Comparison of ENCODE assay signal across 21 cellular contexts in the genomic region with DNA sequence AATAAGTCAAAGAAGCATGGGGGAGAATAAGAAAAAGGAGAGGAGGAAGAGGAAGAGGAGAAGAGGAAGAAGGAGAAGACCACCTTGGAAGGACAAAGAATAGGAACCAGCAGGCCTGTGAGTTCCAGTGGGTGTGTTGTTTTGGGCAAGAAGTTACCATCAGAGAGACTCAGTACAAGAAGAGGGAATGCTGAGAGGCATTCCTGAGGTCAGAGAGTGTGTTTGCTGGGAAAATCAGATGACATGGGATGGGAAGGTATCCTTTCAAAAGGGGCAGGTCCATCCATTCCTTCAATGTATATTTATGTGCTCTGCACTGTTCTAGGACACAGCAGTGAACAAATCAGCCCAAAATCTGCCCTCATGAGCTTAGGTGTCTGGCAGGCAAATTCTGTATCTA.
"Had no signal": no experiment of that assay in that cellular context is flagged by ENCODE, and none has a peak within 500 bp of the region (broad histone marks: within the 10 kb centered on the region; RNA-seq: fewer than 3 reads in every experiment).

No MANE protein-coding gene starts in this region.

- H3K27ac ChIP-seq: body of pancreas, dorsolateral prefrontal cortex, epithelial cell of prostate, gastroesophageal sphincter, heart left ventricle, left ventricle myocardium inferior, psoas muscle, testis had no signal

- H3K27me3 ChIP-seq: body of pancreas, gastroesophageal sphincter, testis had no signal

- H3K36me3 ChIP-seq: gastroesophageal sphincter, heart left ventricle, left ventricle myocardium inferior had no signal

- H3K4me3 ChIP-seq: body of pancreas, dorsolateral prefrontal cortex, gastroesophageal sphincter, heart left ventricle, left ventricle myocardium inferior, psoas muscle, testis had no signal

- H3K9me3 ChIP-seq: body of pancreas, gastroesophageal sphincter, heart left ventricle, left ventricle myocardium inferior, psoas muscle, testis had no signal

- H3K4me1 ChIP-seq: body of pancreas, gastroesophageal sphincter, heart left ventricle, left ventricle myocardium inferior, psoas muscle, testis had no signal

- DNase-seq: activated CD4-positive, alpha-beta T cell treated with anti-CD3 and anti-CD28 coated beads for 36 hours; activated CD4-positive, alpha-beta T cell treated with anti-CD3 and anti-CD28 coated beads, Interleukin-2, amount 50 U/mL, for 48 hours; activated naive CD4-positive, alpha-beta T cell; activated naive CD8-positive, alpha-beta T cell treated with anti-CD3 and anti-CD28 coated beads for 36 hours; activated T-cell treated with anti-CD3 and anti-CD28 coated beads for 4 hours; amniotic stem cell; body of pancreas; dorsolateral prefrontal cortex; endodermal cell; heart left ventricle; left ventricle myocardium inferior; mammary epithelial cell; psoas muscle; right cardiac atrium; small intestine; stimulated activated CD4-positive, alpha-beta T cell treated with anti-CD3 and anti-CD28 coated beads, Interleukin-4, amount 100 ng/mL, for 1 hour; testis had no signal

- ATAC-seq: activated CD4-positive, alpha-beta T cell treated with anti-CD3 and anti-CD28 coated beads for 36 hours; activated T-helper 17 cell treated with anti-CD3 and anti-CD28 coated beads, Interleukin-2, amount 50 U/mL, for 72 hours; body of pancreas; gastroesophageal sphincter; heart left ventricle; psoas muscle; right cardiac atrium; WTC11 had no signal
